ENCODE assay signal across 33 cellular contexts in the genomic region with DNA sequence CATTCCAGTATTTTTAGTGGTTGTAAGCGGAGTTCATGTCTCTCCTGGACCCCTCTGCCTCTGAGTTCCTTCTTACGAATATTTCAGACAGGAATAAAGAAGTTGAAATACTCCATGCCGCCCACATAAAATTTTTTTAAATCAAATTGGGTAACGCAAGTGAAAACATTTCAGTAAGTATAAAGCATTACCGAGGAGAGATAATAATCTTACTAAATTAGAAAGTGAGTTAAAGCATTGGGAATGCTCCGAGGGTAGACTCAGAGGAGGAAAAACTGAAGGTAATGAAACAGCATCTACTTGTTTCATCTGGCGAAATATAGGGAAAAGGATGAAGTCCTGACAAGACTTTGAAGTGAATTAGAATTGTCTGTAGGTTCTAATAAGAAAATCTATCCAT.
"Had no signal": no experiment of that assay in that cellular context is flagged by ENCODE, and none has a peak within 500 bp of the region (broad histone marks: within the 10 kb centered on the region; RNA-seq: fewer than 3 reads in every experiment).

No MANE protein-coding gene starts in this region.

- H3K9me3 ChIP-seq: Peyer's patch, SJSA1 had no signal

- H3K27me3 ChIP-seq: Peyer's patch, SJSA1 had no signal

- DNase-seq: activated CD4-positive, alpha-beta memory T cell treated with anti-CD3 and anti-CD28 coated beads, Interleukin-2, amount 10 ng/mL, durations not matched to agents 7 days and 5 days; activated CD4-positive, alpha-beta T cell treated with anti-CD3 and anti-CD28 coated beads for 1 hour; activated CD4-positive, alpha-beta T cell treated with anti-CD3 and anti-CD28 coated beads for 48 hours; activated CD4-positive, CD25-positive, alpha-beta regulatory T cell; activated CD8-positive, alpha-beta memory T cell treated with anti-CD3 and anti-CD28 coated beads for 24 hours; activated CD8-positive, alpha-beta memory T cell treated with anti-CD3 and anti-CD28 coated beads, Interleukin-2, amount 10 ng/mL, durations not matched to agents 7 days and 5 days; activated CD8-positive, alpha-beta memory T cell treated with anti-CD3 and anti-CD28 coated beads, Interleukin-2, amount 50 U/mL, for 48 hours; activated effector memory CD4-positive, alpha-beta T cell treated with Interleukin-2 at 50 U/mL for 16 hours; activated naive CD4-positive, alpha-beta T cell treated with anti-CD3 and anti-CD28 coated beads, Interleukin-2, amount 50 U/mL, for 16 hours; activated naive CD8-positive, alpha-beta T cell treated with anti-CD3 and anti-CD28 coated beads for 36 hours; activated T-cell treated with anti-CD3 and anti-CD28 coated beads, Interleukin-2, amount 50 U/mL, for 48 hours; amygdala; caudate nucleus; Karpas-422; KBM-7; NCI-H1105; NCI-H1417 treated with DMSO at 0.1 percent for 48 hours; NCI-H1694; NCI-H1930; NCI-H2081 treated with DMSO at 0.1 percent for 48 hours; NCI-H226; NCI-H446 treated with DMSO at 0.1 percent for 48 hours; NCI-H524 treated with DMSO at 0.1 percent for 48 hours; Peyer's patch; RPMI8226; SHP77 treated with DMSO at 0.1 percent for 48 hours; SW 1271; T-helper 1 cell; T-helper 2 cell; T-helper 9 cell; WERI-Rb-1 had no signal

- H3K4me1 ChIP-seq: Peyer's patch, SJSA1 had no signal

- H3K36me3 Mint-ChIP-seq: activated CD8-positive, alpha-beta memory T cell treated with anti-CD3 and anti-CD28 coated beads, Interleukin-2, amount 10 ng/mL, durations not matched to agents 7 days and 5 days; activated naive CD8-positive, alpha-beta T cell treated with anti-CD3 and anti-CD28 coated beads for 36 hours had no signal

- H3K4me3 ChIP-seq: Peyer's patch, SJSA1 had no signal

- H3K36me3 ChIP-seq: Peyer's patch, SJSA1, WERI-Rb-1 had no signal

- H3K27ac ChIP-seq: Peyer's patch, SJSA1, WERI-Rb-1 had no signal

- H3K27ac Mint-ChIP-seq: activated CD4-positive, alpha-beta memory T cell treated with anti-CD3 and anti-CD28 coated beads, Interleukin-2, amount 10 ng/mL, durations not matched to agents 7 days and 5 days; activated CD8-positive, alpha-beta memory T cell treated with anti-CD3 and anti-CD28 coated beads, Interleukin-2, amount 10 ng/mL, durations not matched to agents 7 days and 5 days; activated naive CD8-positive, alpha-beta T cell treated with anti-CD3 and anti-CD28 coated beads for 36 hours; brain had no signal

- H3K9me3 Mint-ChIP-seq: activated CD4-positive, alpha-beta memory T cell treated with anti-CD3 and anti-CD28 coated beads, Interleukin-2, amount 10 ng/mL, durations not matched to agents 7 days and 5 days; activated naive CD8-positive, alpha-beta T cell treated with anti-CD3 and anti-CD28 coated beads for 36 hours had no signal

- H3K4me1 Mint-ChIP-seq: activated CD4-positive, alpha-beta memory T cell treated with anti-CD3 and anti-CD28 coated beads, Interleukin-2, amount 10 ng/mL, durations not matched to agents 7 days and 5 days; activated CD8-positive, alpha-beta memory T cell treated with anti-CD3 and anti-CD28 coated beads, Interleukin-2, amount 10 ng/mL, durations not matched to agents 7 days and 5 days had no signal

- H3K4me3 Mint-ChIP-seq: activated CD4-positive, alpha-beta memory T cell treated with anti-CD3 and anti-CD28 coated beads, Interleukin-2, amount 10 ng/mL, durations not matched to agents 7 days and 5 days; activated CD8-positive, alpha-beta memory T cell treated with anti-CD3 and anti-CD28 coated beads, Interleukin-2, amount 10 ng/mL, durations not matched to agents 7 days and 5 days; activated naive CD8-positive, alpha-beta T cell treated with anti-CD3 and anti-CD28 coated beads for 36 hours; brain had no signal

- ATAC-seq: activated CD8-positive, alpha-beta memory T cell treated with anti-CD3 and anti-CD28 coated beads, Interleukin-2, amount 10 ng/mL, durations not matched to agents 7 days and 5 days had no signal
